15 cellular contexts compared by ENCODE assay signal in genomic region chr11:117716652-117717440, GRCh38.
DNase-seq lines count a peak whose midpoint lies in the region.
"Had no signal": no experiment of that assay in that cellular context is flagged by ENCODE, and none has a peak within 500 bp of the region (broad histone marks: within the 10 kb centered on the region; RNA-seq: fewer than 3 reads in every experiment).

No MANE protein-coding gene starts in this region.

- peak overlapping the region; percentile 99 for H3K27ac ChIP-seq in cingulate gyrus (ENCODE audit: low read depth, low read length)
- H3K27ac ChIP-seq: hepatocyte had no signal

- DNase-seq in COR-L47 (lab: John Stamatoyannopoulos, UW) (peak; percentile 20), NCI-H2029 (lab: John Stamatoyannopoulos, UW) (peak; percentile 62), renal cortical epithelial cell (ENCODE audit: low read depth) (peak; percentile 26), NCI-H2227 treated with DMSO at 0.1 percent for 48 hours (lab: John Stamatoyannopoulos, UW) (no peak), HuH-7 (ENCODE audit: low spot score) (no peak), HK-2 (ENCODE audit: unreplicated experiment) (no peak), NCI-H146 treated with DMSO at 0.1 percent for 48 hours (lab: John Stamatoyannopoulos, UW; ENCODE audit: unreplicated experiment) (no peak)
- DNase-seq: CD8-positive, alpha-beta T cell; cortex of kidney; GOT3; naive B cell; NCI-H187 treated with DMSO at 0.1 percent for 48 hours; stimulated activated CD4-positive, alpha-beta T cell treated with anti-CD3 and anti-CD28 coated beads, Interleukin-2, amount 100 ng/mL, for 24 hours had no signal

Comparison
In these comparisons a context has a peak if more than half of its experiments do, and no peak if none do; other contexts are left out.
1. DNase-seq: peak in COR-L47 (single experiment), NCI-H2029 (single experiment) and renal cortical epithelial cell (single experiment); none in NCI-H2227 treated with DMSO at 0.1 percent for 48 hours (single experiment), HuH-7 (single experiment), HK-2 (single experiment) and NCI-H146 treated with DMSO at 0.1 percent for 48 hours (single experiment).